Comparison of ENCODE assay signal across 1 cellular context in genomic region chr17:4939804-4940624, GRCh38.
TF ChIP-seq lines count a peak whose summit lies in the region.

Gene RNF167, plus strand, starts transcription at chr17:4940268. Its CDS starts 642 bp downstream, at chr17:4940910.
Gene SLC25A11, minus strand, starts transcription at chr17:4940046. Its CDS starts 136 bp downstream, at chr17:4939910.

TF ChIP-seq in K562, 482 proteins besides CTCF, POLR2A, EP300 and RAD21 (continued from another document and continues in another):
- no peak for TF ChIP-seq ZNF512 (tag; IDR thresholded peaks at IDR 0.05)
- peak; percentile 65 for TF ChIP-seq NEUROD1 (IDR thresholded peaks at IDR 0.05; ENCODE audit: borderline replicate concordance, low read depth, low read length, partially characterized antibody)
- TF ChIP-seq XRCC5 (IDR thresholded peaks at IDR 0.05; ENCODE audit: low read depth, low read length): no peak
- TF ChIP-seq ZNF79 (CRISPR knock-in tag; IDR thresholded peaks at IDR 0.05; ENCODE audit: low read depth): no peak
- TF ChIP-seq ZNF239 (CRISPR knock-in tag; IDR thresholded peaks at IDR 0.05): no peak
- no peak for TF ChIP-seq ZNF133 (CRISPR knock-in tag; IDR thresholded peaks at IDR 0.05)
- TF ChIP-seq ASH1L (IDR thresholded peaks at IDR 0.05; ENCODE audit: borderline replicate concordance, low read depth, partially characterized antibody): peak; percentile 82
- TF ChIP-seq ARID4B (CRISPR knock-in tag; IDR thresholded peaks at IDR 0.05): peak; percentile 35; the same call in 1 of the 2 replicates
- no peak for TF ChIP-seq SNIP1 (IDR thresholded peaks at IDR 0.05; ENCODE audit: low read depth)
- no peak for TF ChIP-seq MLX (CRISPR knock-in tag; conservative IDR thresholded peaks at IDR 0.05)
- 0 out of 2 replicates have a peak, but pooled peaks have one; percentile 42 for TF ChIP-seq ELF4 (CRISPR knock-in tag; IDR thresholded peaks at IDR 0.05)
- peak; percentile 46 for TF ChIP-seq PHF20 (IDR thresholded peaks at IDR 0.05; ENCODE audit: partially characterized antibody)
- TF ChIP-seq ZNF143 (CRISPR knock-in tag; IDR thresholded peaks at IDR 0.05): peak; percentile 65; the same call in 1 of the 2 replicates
- peak; percentile 56; the same call in 1 of the 2 replicates for TF ChIP-seq DIDO1 (tag; IDR thresholded peaks at IDR 0.05; ENCODE audit: low read depth)
- TF ChIP-seq POLR2B (IDR thresholded peaks at IDR 0.05; ENCODE audit: low read depth, partially characterized antibody): peak; percentile 18
- peak; percentile 75 for TF ChIP-seq CXXC5 (CRISPR knock-in tag; IDR thresholded peaks at IDR 0.05)
- no peak for TF ChIP-seq STAT5B (CRISPR knock-in tag; IDR thresholded peaks at IDR 0.05)
- no peak for TF ChIP-seq TBL1XR1 (IDR thresholded peaks at IDR 0.05; ENCODE audit: low read length in 2 of 2)
- no peak for TF ChIP-seq RBM15 (IDR thresholded peaks at IDR 0.05; ENCODE audit: insufficient read depth, low read length)
- no peak for TF ChIP-seq POLR3G (IDR thresholded peaks at IDR 0.05; ENCODE audit: extremely low read depth, insufficient read length, insufficient replicate concordance)
- TF ChIP-seq ZNF778 (CRISPR knock-in tag; IDR thresholded peaks at IDR 0.05): no peak
- no peak for TF ChIP-seq CHAMP1 (IDR thresholded peaks at IDR 0.05)
- peak; percentile 15 for TF ChIP-seq PRDM10 (IDR thresholded peaks at IDR 0.05; ENCODE audit: partially characterized antibody)
- TF ChIP-seq SP2 (IDR thresholded peaks at IDR 0.05; ENCODE audit: extremely low read depth, low read depth, low read length, poor library complexity, severe bottlenecking): no peak
- no peak for TF ChIP-seq BCLAF1 (IDR thresholded peaks at IDR 0.05; ENCODE audit: borderline replicate concordance in 1 of 2, control insufficient read depth in 1 of 2, low read depth in 2 of 2, low read length in 1 of 2)
- TF ChIP-seq FIP1L1 (IDR thresholded peaks at IDR 0.05; ENCODE audit: low read depth, low read length, poor library complexity, severe bottlenecking): peak; percentile 28
- no peak; the same call in 1 of the 2 replicates for TF ChIP-seq RUNX1 (IDR thresholded peaks at IDR 0.05; ENCODE audit: low read depth)
- TF ChIP-seq RNF2 (IDR thresholded peaks at IDR 0.05): no peak; the same call in 1 of the 2 replicates
- TF ChIP-seq RFX1 (IDR thresholded peaks at IDR 0.05): no peak
- no peak for TF ChIP-seq ZBTB33 (CRISPR knock-in tag; IDR thresholded peaks at IDR 0.05)
- TF ChIP-seq ZNF75A (CRISPR knock-in tag; IDR thresholded peaks at IDR 0.05): no peak
- TF ChIP-seq HNRNPK (IDR thresholded peaks at IDR 0.05; ENCODE audit: low read depth, low read length, poor library complexity, severe bottlenecking): no peak
- peak; percentile 78 for TF ChIP-seq KDM5B (IDR thresholded peaks at IDR 0.05; ENCODE audit: insufficient replicate concordance, low read depth, low read length)
- no peak for TF ChIP-seq ZNF24 (IDR thresholded peaks at IDR 0.05)
- peak; percentile 32; the same call in 1 of the 2 replicates for TF ChIP-seq ETV5 (CRISPR knock-in tag; IDR thresholded peaks at IDR 0.05; ENCODE audit: low read depth)
- TF ChIP-seq FOXM1 (IDR thresholded peaks at IDR 0.05; ENCODE audit: low read depth): no peak
- no peak for TF ChIP-seq FOXM1 (CRISPR knock-in tag; IDR thresholded peaks at IDR 0.05; ENCODE audit: low read depth)
- no peak for TF ChIP-seq MED1 (CRISPR knock-in tag; IDR thresholded peaks at IDR 0.05; ENCODE audit: borderline replicate concordance)
- TF ChIP-seq ATF7 (IDR thresholded peaks at IDR 0.05): no peak; the same call in 1 of the 2 replicates
- TF ChIP-seq WHSC1 (IDR thresholded peaks at IDR 0.05; ENCODE audit: low read length): no peak
- no peak for TF ChIP-seq ZBTB12 (CRISPR knock-in tag; IDR thresholded peaks at IDR 0.05)
- TF ChIP-seq TEAD2 (tag; IDR thresholded peaks at IDR 0.05): no peak
